ENCODE assay signal across 1 cellular context in genomic region chr11:86205415-86206268, GRCh38.
A peak's percentile ranks its signal among the peaks of the same experiment; 100 is the strongest.
TF ChIP-seq lines count a peak whose summit lies in the region.

No MANE protein-coding gene starts in this region.

TF ChIP-seq in HepG2, 621 proteins besides CTCF, POLR2A, EP300 and RAD21 (continued from another document):
- TF ChIP-seq DZIP1 (CRISPR knock-in tag; IDR thresholded peaks at IDR 0.05) = no peak
- no peak for TF ChIP-seq ASH2L (IDR thresholded peaks at IDR 0.05; ENCODE audit: insufficient read length, low read depth, low read length)
- no peak for TF ChIP-seq NFIB (CRISPR knock-in tag; IDR thresholded peaks at IDR 0.05; ENCODE audit: borderline replicate concordance)
- TF ChIP-seq CREB1 (IDR thresholded peaks at IDR 0.05) = 0 out of 2 replicates have a peak, but pooled peaks have one; percentile 6
- TF ChIP-seq CREB1 (CRISPR knock-in tag; IDR thresholded peaks at IDR 0.05) = no peak
- TF ChIP-seq POLR2AphosphoS2 (IDR thresholded peaks at IDR 0.05; ENCODE audit: low read depth, low read length) = no peak
